Comparison of ENCODE assay signal across 1 cellular context in the genomic region with DNA sequence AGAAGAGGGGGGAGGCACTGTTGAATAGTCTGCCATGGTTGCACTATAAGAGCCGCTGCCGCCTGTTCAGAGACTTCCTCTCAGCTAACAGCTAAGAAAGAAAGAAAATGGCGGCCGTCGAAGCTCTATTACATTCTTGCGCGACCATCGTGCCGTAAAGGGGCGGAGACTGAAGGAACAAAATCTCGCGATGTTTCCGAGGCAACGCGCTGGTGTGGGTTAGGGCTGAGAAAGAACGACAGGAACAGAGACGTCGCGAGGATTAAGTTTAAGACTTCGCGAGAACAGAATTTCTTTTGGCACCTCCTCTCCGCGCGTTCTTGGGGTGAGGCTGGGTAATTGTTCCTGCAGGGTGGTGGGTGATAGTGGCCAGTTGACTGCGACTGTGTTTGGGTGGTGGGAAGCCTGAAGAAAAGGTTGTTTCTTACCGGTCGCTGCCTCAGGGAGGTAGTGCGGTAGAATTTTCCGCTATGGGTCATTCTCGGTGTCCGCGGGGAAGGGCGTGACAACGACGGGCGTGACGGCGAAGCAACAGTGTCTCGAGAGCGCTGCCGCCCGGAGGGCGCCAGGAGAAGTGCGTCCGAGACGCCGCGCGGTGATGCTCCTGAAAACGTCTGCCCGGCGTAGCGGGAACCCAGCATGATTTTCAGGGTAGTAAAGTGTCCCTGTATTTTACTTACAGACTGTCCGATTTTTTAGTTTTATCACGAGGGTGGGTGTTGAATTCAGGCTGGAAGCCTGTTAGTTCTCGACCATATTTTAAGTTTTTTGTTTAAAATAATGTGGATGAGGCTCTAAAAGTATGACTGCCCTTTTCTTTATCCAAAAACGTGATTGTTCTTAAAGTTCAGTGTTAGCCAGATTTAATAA.
TF ChIP-seq lines count a peak whose summit lies in the region.

A gene with protein sequence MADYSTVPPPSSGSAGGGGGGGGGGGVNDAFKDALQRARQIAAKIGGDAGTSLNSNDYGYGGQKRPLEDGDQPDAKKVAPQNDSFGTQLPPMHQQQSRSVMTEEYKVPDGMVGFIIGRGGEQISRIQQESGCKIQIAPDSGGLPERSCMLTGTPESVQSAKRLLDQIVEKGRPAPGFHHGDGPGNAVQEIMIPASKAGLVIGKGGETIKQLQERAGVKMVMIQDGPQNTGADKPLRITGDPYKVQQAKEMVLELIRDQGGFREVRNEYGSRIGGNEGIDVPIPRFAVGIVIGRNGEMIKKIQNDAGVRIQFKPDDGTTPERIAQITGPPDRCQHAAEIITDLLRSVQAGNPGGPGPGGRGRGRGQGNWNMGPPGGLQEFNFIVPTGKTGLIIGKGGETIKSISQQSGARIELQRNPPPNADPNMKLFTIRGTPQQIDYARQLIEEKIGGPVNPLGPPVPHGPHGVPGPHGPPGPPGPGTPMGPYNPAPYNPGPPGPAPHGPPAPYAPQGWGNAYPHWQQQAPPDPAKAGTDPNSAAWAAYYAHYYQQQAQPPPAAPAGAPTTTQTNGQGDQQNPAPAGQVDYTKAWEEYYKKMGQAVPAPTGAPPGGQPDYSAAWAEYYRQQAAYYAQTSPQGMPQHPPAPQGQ (minus strand): TSS at position 104 of the 870 bp plus-strand sequence. CDS start 68 bp downstream, at position 36.

TF ChIP-seq in K562, 482 proteins besides CTCF, POLR2A, EP300 and RAD21 (continued from another document and continues in another):
- TF ChIP-seq, protein P1, sequence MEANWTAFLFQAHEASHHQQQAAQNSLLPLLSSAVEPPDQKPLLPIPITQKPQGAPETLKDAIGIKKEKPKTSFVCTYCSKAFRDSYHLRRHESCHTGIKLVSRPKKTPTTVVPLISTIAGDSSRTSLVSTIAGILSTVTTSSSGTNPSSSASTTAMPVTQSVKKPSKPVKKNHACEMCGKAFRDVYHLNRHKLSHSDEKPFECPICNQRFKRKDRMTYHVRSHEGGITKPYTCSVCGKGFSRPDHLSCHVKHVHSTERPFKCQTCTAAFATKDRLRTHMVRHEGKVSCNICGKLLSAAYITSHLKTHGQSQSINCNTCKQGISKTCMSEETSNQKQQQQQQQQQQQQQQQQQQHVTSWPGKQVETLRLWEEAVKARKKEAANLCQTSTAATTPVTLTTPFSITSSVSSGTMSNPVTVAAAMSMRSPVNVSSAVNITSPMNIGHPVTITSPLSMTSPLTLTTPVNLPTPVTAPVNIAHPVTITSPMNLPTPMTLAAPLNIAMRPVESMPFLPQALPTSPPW (CRISPR knock-in tag; IDR thresholded peaks at IDR 0.05) = peak; percentile 30; the same call in 1 of the 2 replicates
- TF ChIP-seq PRPF4 (IDR thresholded peaks at IDR 0.05; ENCODE audit: insufficient read depth, low read depth, low read length, poor library complexity, severe bottlenecking) = no peak
- peak; percentile 92 for TF ChIP-seq KDM5B (IDR thresholded peaks at IDR 0.05; ENCODE audit: insufficient replicate concordance, low read depth, low read length)
- no peak for TF ChIP-seq NR2C1 (IDR thresholded peaks at IDR 0.05)
- no peak for TF ChIP-seq NR2C1 (tag; IDR thresholded peaks at IDR 0.05)
- no peak for TF ChIP-seq CBX5 (IDR thresholded peaks at IDR 0.05; ENCODE audit: borderline replicate concordance, low read depth)
- TF ChIP-seq RBFOX2 (IDR thresholded peaks at IDR 0.05; ENCODE audit: low read depth, low read length) = peak; percentile 93
- TF ChIP-seq JUND (IDR thresholded peaks at IDR 0.05; ENCODE audit: borderline replicate concordance, low read depth, low read length) = peak; percentile 55
- peak; percentile 52; the same call in 1 of the 3 replicates for TF ChIP-seq JUND (tag; IDR thresholded peaks at IDR 0.05; ENCODE audit: borderline replicate concordance, low read depth, low read length)
- peak; percentile 57 for TF ChIP-seq NBN (IDR thresholded peaks at IDR 0.05; ENCODE audit: low read depth)
- TF ChIP-seq L3MBTL2 (IDR thresholded peaks at IDR 0.05) = peak; percentile 74
- TF ChIP-seq HMGN3 (IDR thresholded peaks at IDR 0.05; ENCODE audit: borderline replicate concordance, extremely low read depth, insufficient read length, low read depth, low read length) = peak; percentile 72
- peak; percentile 10; the same call in 1 of the 2 replicates for TF ChIP-seq ZNF316 (IDR thresholded peaks at IDR 0.05)
- peak; percentile 37; the same call in 1 of the 2 replicates for TF ChIP-seq ZEB2 (IDR thresholded peaks at IDR 0.05)
- TF ChIP-seq, protein P2, sequence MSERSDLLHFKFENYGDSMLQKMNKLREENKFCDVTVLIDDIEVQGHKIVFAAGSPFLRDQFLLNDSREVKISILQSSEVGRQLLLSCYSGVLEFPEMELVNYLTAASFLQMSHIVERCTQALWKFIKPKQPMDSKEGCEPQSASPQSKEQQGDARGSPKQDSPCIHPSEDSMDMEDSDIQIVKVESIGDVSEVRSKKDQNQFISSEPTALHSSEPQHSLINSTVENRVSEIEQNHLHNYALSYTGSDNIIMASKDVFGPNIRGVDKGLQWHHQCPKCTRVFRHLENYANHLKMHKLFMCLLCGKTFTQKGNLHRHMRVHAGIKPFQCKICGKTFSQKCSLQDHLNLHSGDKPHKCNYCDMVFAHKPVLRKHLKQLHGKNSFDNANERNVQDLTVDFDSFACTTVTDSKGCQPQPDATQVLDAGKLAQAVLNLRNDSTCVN (CRISPR knock-in tag; IDR thresholded peaks at IDR 0.05) = 0 out of 2 replicates have a peak, but pooled peaks have one; percentile 55
- TF ChIP-seq, protein P3, sequence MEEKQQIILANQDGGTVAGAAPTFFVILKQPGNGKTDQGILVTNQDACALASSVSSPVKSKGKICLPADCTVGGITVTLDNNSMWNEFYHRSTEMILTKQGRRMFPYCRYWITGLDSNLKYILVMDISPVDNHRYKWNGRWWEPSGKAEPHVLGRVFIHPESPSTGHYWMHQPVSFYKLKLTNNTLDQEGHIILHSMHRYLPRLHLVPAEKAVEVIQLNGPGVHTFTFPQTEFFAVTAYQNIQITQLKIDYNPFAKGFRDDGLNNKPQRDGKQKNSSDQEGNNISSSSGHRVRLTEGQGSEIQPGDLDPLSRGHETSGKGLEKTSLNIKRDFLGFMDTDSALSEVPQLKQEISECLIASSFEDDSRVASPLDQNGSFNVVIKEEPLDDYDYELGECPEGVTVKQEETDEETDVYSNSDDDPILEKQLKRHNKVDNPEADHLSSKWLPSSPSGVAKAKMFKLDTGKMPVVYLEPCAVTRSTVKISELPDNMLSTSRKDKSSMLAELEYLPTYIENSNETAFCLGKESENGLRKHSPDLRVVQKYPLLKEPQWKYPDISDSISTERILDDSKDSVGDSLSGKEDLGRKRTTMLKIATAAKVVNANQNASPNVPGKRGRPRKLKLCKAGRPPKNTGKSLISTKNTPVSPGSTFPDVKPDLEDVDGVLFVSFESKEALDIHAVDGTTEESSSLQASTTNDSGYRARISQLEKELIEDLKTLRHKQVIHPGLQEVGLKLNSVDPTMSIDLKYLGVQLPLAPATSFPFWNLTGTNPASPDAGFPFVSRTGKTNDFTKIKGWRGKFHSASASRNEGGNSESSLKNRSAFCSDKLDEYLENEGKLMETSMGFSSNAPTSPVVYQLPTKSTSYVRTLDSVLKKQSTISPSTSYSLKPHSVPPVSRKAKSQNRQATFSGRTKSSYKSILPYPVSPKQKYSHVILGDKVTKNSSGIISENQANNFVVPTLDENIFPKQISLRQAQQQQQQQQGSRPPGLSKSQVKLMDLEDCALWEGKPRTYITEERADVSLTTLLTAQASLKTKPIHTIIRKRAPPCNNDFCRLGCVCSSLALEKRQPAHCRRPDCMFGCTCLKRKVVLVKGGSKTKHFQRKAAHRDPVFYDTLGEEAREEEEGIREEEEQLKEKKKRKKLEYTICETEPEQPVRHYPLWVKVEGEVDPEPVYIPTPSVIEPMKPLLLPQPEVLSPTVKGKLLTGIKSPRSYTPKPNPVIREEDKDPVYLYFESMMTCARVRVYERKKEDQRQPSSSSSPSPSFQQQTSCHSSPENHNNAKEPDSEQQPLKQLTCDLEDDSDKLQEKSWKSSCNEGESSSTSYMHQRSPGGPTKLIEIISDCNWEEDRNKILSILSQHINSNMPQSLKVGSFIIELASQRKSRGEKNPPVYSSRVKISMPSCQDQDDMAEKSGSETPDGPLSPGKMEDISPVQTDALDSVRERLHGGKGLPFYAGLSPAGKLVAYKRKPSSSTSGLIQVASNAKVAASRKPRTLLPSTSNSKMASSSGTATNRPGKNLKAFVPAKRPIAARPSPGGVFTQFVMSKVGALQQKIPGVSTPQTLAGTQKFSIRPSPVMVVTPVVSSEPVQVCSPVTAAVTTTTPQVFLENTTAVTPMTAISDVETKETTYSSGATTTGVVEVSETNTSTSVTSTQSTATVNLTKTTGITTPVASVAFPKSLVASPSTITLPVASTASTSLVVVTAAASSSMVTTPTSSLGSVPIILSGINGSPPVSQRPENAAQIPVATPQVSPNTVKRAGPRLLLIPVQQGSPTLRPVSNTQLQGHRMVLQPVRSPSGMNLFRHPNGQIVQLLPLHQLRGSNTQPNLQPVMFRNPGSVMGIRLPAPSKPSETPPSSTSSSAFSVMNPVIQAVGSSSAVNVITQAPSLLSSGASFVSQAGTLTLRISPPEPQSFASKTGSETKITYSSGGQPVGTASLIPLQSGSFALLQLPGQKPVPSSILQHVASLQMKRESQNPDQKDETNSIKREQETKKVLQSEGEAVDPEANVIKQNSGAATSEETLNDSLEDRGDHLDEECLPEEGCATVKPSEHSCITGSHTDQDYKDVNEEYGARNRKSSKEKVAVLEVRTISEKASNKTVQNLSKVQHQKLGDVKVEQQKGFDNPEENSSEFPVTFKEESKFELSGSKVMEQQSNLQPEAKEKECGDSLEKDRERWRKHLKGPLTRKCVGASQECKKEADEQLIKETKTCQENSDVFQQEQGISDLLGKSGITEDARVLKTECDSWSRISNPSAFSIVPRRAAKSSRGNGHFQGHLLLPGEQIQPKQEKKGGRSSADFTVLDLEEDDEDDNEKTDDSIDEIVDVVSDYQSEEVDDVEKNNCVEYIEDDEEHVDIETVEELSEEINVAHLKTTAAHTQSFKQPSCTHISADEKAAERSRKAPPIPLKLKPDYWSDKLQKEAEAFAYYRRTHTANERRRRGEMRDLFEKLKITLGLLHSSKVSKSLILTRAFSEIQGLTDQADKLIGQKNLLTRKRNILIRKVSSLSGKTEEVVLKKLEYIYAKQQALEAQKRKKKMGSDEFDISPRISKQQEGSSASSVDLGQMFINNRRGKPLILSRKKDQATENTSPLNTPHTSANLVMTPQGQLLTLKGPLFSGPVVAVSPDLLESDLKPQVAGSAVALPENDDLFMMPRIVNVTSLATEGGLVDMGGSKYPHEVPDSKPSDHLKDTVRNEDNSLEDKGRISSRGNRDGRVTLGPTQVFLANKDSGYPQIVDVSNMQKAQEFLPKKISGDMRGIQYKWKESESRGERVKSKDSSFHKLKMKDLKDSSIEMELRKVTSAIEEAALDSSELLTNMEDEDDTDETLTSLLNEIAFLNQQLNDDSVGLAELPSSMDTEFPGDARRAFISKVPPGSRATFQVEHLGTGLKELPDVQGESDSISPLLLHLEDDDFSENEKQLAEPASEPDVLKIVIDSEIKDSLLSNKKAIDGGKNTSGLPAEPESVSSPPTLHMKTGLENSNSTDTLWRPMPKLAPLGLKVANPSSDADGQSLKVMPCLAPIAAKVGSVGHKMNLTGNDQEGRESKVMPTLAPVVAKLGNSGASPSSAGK (IDR thresholded peaks at IDR 0.05) = peak; percentile 24; the same call in 1 of the 2 replicates
- TF ChIP-seq MYNN (IDR thresholded peaks at IDR 0.05) = peak; percentile 50; the same call in 1 of the 2 replicates
- no peak for TF ChIP-seq MYNN (CRISPR knock-in tag; IDR thresholded peaks at IDR 0.05)
- TF ChIP-seq, protein P4, sequence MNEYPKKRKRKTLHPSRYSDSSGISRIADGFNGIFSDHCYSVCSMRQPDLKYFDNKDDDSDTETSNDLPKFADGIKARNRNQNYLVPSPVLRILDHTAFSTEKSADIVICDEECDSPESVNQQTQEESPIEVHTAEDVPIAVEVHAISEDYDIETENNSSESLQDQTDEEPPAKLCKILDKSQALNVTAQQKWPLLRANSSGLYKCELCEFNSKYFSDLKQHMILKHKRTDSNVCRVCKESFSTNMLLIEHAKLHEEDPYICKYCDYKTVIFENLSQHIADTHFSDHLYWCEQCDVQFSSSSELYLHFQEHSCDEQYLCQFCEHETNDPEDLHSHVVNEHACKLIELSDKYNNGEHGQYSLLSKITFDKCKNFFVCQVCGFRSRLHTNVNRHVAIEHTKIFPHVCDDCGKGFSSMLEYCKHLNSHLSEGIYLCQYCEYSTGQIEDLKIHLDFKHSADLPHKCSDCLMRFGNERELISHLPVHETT (CRISPR knock-in tag; conservative IDR thresholded peaks at IDR 0.05 in 1 of 2, IDR thresholded peaks at IDR 0.05 in 1 of 2) = 0 out of 4 replicates have a peak, but pooled peaks of 1 of the 2 experiments have one; percentile 63
- no peak for TF ChIP-seq CEBPB (tag; IDR thresholded peaks at IDR 0.05)
- peak; percentile 89; the same call in 1 of the 2 replicates for TF ChIP-seq LCOR (CRISPR knock-in tag; IDR thresholded peaks at IDR 0.05)
- TF ChIP-seq ZNF584 (CRISPR knock-in tag; IDR thresholded peaks at IDR 0.05; ENCODE audit: low read depth) = peak; percentile 52; the same call in 1 of the 2 replicates
- TF ChIP-seq, protein P5, sequence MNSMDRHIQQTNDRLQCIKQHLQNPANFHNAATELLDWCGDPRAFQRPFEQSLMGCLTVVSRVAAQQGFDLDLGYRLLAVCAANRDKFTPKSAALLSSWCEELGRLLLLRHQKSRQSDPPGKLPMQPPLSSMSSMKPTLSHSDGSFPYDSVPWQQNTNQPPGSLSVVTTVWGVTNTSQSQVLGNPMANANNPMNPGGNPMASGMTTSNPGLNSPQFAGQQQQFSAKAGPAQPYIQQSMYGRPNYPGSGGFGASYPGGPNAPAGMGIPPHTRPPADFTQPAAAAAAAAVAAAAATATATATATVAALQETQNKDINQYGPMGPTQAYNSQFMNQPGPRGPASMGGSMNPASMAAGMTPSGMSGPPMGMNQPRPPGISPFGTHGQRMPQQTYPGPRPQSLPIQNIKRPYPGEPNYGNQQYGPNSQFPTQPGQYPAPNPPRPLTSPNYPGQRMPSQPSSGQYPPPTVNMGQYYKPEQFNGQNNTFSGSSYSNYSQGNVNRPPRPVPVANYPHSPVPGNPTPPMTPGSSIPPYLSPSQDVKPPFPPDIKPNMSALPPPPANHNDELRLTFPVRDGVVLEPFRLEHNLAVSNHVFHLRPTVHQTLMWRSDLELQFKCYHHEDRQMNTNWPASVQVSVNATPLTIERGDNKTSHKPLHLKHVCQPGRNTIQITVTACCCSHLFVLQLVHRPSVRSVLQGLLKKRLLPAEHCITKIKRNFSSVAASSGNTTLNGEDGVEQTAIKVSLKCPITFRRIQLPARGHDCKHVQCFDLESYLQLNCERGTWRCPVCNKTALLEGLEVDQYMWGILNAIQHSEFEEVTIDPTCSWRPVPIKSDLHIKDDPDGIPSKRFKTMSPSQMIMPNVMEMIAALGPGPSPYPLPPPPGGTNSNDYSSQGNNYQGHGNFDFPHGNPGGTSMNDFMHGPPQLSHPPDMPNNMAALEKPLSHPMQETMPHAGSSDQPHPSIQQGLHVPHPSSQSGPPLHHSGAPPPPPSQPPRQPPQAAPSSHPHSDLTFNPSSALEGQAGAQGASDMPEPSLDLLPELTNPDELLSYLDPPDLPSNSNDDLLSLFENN (IDR thresholded peaks at IDR 0.05; ENCODE audit: low read depth in 2 of 2, low read length in 2 of 2) = 0 out of 4 replicates have a peak, but pooled peaks of 1 of the 2 experiments have one; percentile 60
- TF ChIP-seq, protein P6, sequence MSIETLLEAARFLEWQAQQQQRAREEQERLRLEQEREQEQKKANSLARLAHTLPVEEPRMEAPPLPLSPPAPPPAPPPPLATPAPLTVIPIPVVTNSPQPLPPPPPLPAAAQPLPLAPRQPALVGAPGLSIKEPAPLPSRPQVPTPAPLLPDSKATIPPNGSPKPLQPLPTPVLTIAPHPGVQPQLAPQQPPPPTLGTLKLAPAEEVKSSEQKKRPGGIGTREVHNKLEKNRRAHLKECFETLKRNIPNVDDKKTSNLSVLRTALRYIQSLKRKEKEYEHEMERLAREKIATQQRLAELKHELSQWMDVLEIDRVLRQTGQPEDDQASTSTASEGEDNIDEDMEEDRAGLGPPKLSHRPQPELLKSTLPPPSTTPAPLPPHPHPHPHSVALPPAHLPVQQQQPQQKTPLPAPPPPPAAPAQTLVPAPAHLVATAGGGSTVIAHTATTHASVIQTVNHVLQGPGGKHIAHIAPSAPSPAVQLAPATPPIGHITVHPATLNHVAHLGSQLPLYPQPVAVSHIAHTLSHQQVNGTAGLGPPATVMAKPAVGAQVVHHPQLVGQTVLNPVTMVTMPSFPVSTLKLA (conservative IDR thresholded peaks at IDR 0.05) = peak; percentile 76 to 87
- TF ChIP-seq ELF2 (CRISPR knock-in tag; IDR thresholded peaks at IDR 0.05) = no peak
